25 cellular contexts compared by ENCODE assay signal in the genomic region with DNA sequence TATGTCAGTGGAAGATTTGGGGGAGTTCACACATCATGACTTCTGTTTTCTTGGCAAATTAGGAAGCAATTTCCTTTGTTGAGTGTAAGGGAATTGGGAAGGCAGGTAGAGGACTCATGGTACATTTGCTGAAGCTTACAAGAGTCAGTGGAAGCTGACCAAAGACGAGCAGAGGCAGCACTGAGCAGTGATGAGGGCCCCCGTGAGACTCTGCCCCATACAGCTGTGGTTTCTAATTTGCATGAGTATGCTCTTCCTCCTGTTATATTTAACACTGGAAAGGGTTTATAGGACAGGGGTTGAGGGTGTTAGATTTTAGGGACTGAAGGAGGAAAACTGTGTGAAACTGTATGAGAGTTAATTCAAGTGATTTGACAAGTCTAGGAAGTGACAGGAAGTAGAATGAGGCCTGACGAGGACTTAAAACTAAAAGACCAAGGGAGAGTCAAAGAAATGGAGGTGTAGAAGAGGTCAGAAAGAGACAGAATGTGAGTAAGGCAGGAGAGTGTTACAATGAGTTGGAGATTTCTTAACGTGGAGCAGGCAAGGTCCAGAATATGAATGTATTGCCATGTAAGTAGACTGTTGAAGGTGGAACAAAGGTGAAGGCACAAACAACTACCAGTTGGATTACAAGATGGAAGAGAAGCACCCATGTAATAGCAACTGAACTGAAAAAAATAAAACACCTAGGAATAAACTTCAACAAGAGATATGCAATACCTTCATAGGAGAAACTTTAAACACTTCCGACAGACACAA.
"Had no signal": no experiment of that assay in that cellular context is flagged by ENCODE, and none has a peak within 500 bp of the region (broad histone marks: within the 10 kb centered on the region; RNA-seq: fewer than 3 reads in every experiment).

No MANE protein-coding gene starts in this region.

- ATAC-seq: Panc1, PC-3, Right ventricle myocardium inferior, T-helper 17 cell had no signal

- H3K27ac ChIP-seq: RWPE1 had no signal

- DNase-seq: Kasumi-1, KG1, MV-4-11, NCI-H1092, NCI-H1105 treated with DMSO at 0.1 percent for 48 hours, NCI-H1417 treated with DMSO at 0.1 percent for 48 hours, NCI-H146, NCI-H1694 treated with DMSO at 0.1 percent for 48 hours, NCI-H2029, NCI-H2081 treated with DMSO at 0.1 percent for 48 hours, NCI-H2171, NCI-H226, NCI-H446, NCI-H510A, NCI-H524 treated with DMSO at 0.1 percent for 48 hours, NCI-H69, NCI-H774, PC-3, SIG-M5, SK-N-SH, T-helper 1 cell, T-helper 17 cell had no signal

- H3K9ac ChIP-seq: SK-N-SH had no signal

- H3K27me3 Mint-ChIP-seq: T-helper 17 cell had no signal

- H3K4me3 Mint-ChIP-seq: T-helper 17 cell had no signal

- H3K9me2 ChIP-seq: SK-N-SH had no signal

- H3K27ac Mint-ChIP-seq: T-helper 17 cell had no signal

- H3K9me3 ChIP-seq: SK-N-SH had no signal

- H3K4me2 ChIP-seq: SK-N-SH had no signal
